In the genomic region with DNA sequence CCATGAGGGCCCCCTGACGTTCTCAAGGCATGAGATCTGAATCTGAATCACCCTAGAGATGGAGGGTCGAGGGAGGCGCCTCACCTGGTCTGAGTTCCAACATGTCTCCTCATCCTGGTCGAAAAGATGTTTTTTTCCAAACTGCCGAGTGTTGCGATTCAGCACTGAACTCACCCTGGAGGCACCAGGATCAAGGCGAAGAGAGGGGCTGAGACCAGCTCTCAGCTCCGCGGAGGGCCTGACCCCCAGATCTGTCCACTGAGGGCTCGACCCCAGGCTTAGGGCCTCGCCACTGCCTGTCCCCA, we compare ENCODE assay signal across 1 cellular context.
TF ChIP-seq lines count a peak whose summit lies in the region.

No MANE protein-coding gene starts in this region.

TF ChIP-seq in HepG2, 621 proteins besides CTCF, POLR2A, EP300 and RAD21:
- no peak for TF ChIP-seq ZSCAN21 (CRISPR knock-in tag; IDR thresholded peaks at IDR 0.05; ENCODE audit: borderline replicate concordance)
- no peak for TF ChIP-seq FOXA1 (IDR thresholded peaks at IDR 0.05)
- no peak for TF ChIP-seq FOXA1 (CRISPR knock-in tag; IDR thresholded peaks at IDR 0.05)
- TF ChIP-seq, protein P1, sequence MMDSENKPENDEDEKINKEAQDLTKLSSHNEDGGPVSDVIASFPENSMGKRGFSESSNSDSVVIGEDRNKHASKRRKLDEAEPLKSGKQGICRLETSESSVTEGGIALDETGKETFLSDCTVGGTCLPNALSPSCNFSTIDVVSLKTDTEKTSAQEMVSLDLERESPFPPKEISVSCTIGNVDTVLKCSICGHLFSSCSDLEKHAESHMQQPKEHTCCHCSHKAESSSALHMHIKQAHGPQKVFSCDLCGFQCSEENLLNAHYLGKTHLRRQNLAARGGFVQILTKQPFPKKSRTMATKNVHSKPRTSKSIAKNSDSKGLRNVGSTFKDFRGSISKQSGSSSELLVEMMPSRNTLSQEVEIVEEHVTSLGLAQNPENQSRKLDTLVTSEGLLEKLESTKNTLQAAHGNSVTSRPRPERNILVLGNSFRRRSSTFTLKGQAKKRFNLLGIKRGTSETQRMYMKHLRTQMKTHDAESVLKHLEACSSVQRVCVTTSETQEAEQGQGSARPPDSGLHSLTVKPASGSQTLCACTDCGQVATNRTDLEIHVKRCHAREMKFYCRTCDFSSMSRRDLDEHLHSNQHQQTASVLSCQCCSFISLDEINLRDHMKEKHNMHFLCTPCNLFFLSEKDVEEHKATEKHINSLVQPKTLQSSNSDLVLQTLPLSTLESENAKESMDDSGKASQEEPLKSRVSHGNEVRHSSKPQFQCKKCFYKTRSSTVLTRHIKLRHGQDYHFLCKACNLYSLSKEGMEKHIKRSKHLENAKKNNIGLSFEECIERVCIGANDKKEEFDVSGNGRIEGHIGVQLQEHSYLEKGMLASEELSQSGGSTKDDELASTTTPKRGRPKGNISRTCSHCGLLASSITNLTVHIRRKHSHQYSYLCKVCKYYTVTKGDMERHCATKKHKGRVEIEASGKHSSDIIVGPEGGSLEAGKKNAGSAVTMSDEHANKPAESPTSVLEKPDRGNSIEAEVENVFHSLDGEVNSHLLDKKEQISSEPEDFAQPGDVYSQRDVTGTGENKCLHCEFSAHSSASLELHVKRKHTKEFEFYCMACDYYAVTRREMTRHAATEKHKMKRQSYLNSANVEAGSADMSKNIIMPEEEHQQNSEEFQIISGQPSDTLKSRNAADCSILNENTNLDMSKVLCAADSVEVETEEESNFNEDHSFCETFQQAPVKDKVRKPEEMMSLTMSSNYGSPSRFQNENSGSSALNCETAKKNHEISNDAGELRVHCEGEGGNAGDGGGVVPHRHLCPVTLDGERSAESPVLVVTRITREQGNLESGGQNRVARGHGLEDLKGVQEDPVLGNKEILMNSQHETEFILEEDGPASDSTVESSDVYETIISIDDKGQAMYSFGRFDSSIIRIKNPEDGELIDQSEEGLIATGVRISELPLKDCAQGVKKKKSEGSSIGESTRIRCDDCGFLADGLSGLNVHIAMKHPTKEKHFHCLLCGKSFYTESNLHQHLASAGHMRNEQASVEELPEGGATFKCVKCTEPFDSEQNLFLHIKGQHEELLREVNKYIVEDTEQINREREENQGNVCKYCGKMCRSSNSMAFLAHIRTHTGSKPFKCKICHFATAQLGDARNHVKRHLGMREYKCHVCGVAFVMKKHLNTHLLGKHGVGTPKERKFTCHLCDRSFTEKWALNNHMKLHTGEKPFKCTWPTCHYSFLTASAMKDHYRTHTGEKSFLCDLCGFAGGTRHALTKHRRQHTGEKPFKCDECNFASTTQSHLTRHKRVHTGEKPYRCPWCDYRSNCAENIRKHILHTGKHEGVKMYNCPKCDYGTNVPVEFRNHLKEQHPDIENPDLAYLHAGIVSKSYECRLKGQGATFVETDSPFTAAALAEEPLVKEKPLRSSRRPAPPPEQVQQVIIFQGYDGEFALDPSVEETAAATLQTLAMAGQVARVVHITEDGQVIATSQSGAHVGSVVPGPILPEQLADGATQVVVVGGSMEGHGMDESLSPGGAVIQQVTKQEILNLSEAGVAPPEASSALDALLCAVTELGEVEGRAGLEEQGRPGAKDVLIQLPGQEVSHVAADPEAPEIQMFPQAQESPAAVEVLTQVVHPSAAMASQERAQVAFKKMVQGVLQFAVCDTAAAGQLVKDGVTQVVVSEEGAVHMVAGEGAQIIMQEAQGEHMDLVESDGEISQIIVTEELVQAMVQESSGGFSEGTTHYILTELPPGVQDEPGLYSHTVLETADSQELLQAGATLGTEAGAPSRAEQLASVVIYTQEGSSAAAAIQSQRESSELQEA (CRISPR knock-in tag; IDR thresholded peaks at IDR 0.05; ENCODE audit: not compliant biosample characterization), result peak; percentile 25
- 0 out of 2 replicates have a peak, but pooled peaks have one; percentile 8 for TF ChIP-seq NFATC3 (CRISPR knock-in tag; IDR thresholded peaks at IDR 0.05)
- no peak for TF ChIP-seq TIGD3 (CRISPR knock-in tag; IDR thresholded peaks at IDR 0.05; ENCODE audit: borderline replicate concordance)
- no peak for TF ChIP-seq ZNF704 (CRISPR knock-in tag; IDR thresholded peaks at IDR 0.05; ENCODE audit: borderline replicate concordance)
- no peak for TF ChIP-seq ZNF296 (CRISPR knock-in tag; conservative IDR thresholded peaks at IDR 0.05)
- TF ChIP-seq ZNF329 (CRISPR knock-in tag; IDR thresholded peaks at IDR 0.05; ENCODE audit: low read depth), result no peak
- no peak for TF ChIP-seq ZNF879 (CRISPR knock-in tag; IDR thresholded peaks at IDR 0.05)
- TF ChIP-seq HNRNPK (IDR thresholded peaks at IDR 0.05; ENCODE audit: low read depth, low read length, poor library complexity, severe bottlenecking), result no peak
- TF ChIP-seq ZNF598 (CRISPR knock-in tag; IDR thresholded peaks at IDR 0.05; ENCODE audit: borderline replicate concordance), result 0 out of 2 replicates have a peak, but pooled peaks have one; percentile 36
- TF ChIP-seq ARHGAP35 (CRISPR knock-in tag; IDR thresholded peaks at IDR 0.05; ENCODE audit: borderline replicate concordance), result no peak
- TF ChIP-seq, protein P2, sequence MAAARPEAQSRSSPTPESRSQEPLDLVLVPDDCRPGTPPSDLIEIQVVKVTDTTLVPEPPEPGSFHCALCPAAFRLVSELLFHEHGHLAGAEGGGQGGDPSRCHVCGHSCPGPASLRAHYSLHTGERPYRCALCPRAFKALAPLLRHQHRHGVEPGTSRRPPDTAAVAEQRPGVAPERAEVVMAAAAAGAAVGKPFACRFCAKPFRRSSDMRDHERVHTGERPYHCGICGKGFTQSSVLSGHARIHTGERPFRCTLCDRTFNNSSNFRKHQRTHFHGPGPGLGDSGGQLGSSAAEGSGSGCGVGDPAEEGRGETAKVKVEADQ (CRISPR knock-in tag; IDR thresholded peaks at IDR 0.05; ENCODE audit: borderline replicate concordance), result 0 out of 2 replicates have a peak, but pooled peaks have one; percentile 62
- no peak for TF ChIP-seq RORA (CRISPR knock-in tag; IDR thresholded peaks at IDR 0.05)
- TF ChIP-seq ZNF274 (CRISPR knock-in tag; IDR thresholded peaks at IDR 0.05), result peak; percentile 49; the same call in 1 of the 2 replicates
- TF ChIP-seq NONO (IDR thresholded peaks at IDR 0.05), result no peak
- no peak for TF ChIP-seq NONO (CRISPR knock-in tag; conservative IDR thresholded peaks at IDR 0.05)
- no peak for TF ChIP-seq ZNF530 (CRISPR knock-in tag; IDR thresholded peaks at IDR 0.05; ENCODE audit: low read depth)
- TF ChIP-seq SAP130 (CRISPR knock-in tag; IDR thresholded peaks at IDR 0.05; ENCODE audit: low read depth), result no peak
- TF ChIP-seq ATF7-NPFF (CRISPR knock-in tag; IDR thresholded peaks at IDR 0.05; ENCODE audit: low read depth), result no peak
- no peak for TF ChIP-seq NR1H2 (CRISPR knock-in tag; IDR thresholded peaks at IDR 0.05; ENCODE audit: borderline replicate concordance, low read depth)
- no peak for TF ChIP-seq NPAS2 (CRISPR knock-in tag; IDR thresholded peaks at IDR 0.05; ENCODE audit: borderline replicate concordance)
- TF ChIP-seq, protein P3, sequence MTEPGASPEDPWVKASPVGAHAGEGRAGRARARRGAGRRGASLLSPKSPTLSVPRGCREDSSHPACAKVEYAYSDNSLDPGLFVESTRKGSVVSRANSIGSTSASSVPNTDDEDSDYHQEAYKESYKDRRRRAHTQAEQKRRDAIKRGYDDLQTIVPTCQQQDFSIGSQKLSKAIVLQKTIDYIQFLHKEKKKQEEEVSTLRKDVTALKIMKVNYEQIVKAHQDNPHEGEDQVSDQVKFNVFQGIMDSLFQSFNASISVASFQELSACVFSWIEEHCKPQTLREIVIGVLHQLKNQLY (CRISPR knock-in tag; IDR thresholded peaks at IDR 0.05), result no peak
- no peak for TF ChIP-seq HOXA7 (CRISPR knock-in tag; IDR thresholded peaks at IDR 0.05)
- TF ChIP-seq, protein P4, sequence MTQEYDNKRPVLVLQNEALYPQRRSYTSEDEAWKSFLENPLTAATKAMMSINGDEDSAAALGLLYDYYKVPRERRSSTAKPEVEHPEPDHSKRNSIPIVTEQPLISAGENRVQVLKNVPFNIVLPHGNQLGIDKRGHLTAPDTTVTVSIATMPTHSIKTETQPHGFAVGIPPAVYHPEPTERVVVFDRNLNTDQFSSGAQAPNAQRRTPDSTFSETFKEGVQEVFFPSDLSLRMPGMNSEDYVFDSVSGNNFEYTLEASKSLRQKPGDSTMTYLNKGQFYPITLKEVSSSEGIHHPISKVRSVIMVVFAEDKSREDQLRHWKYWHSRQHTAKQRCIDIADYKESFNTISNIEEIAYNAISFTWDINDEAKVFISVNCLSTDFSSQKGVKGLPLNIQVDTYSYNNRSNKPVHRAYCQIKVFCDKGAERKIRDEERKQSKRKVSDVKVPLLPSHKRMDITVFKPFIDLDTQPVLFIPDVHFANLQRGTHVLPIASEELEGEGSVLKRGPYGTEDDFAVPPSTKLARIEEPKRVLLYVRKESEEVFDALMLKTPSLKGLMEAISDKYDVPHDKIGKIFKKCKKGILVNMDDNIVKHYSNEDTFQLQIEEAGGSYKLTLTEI (CRISPR knock-in tag; conservative IDR thresholded peaks at IDR 0.05), result no peak
